ENCODE assay signal across 1 cellular context in the genomic region with DNA sequence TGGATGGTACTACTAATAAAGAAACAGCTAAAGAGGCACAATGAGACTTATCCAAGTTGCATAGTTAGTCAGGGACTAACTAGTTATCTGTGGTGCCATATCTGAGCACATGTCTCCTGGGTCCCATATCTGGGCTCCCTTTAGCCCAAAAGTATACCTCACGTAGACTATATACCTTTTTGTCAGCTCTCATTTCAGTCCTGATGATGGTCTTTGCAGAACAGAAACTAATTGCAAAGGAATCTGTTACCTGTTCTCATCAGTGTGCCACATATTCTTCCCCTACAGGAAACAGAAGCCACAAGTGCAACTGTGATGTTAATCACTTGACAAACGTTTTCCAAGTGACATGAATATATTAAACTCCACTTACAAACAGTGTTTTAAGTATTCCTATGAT.
TF ChIP-seq lines count a peak whose summit lies in the region.

No MANE protein-coding gene starts in this region.

TF ChIP-seq in SK-N-SH treated with all-trans-retinoic acid at 6 μM for 48 hours, 23 proteins besides CTCF, POLR2A, EP300 and RAD21 (continued from another document):
- no peak for TF ChIP-seq OSR1 (CRISPR knock-in tag; IDR thresholded peaks at IDR 0.05)
- TF ChIP-seq ZNF8 (CRISPR knock-in tag; IDR thresholded peaks at IDR 0.05): no peak
TF ChIP-seq in SK-N-SH treated with all-trans-retinoic acid at 6 μM for 48 hours: peak in this region for 0.
